In genomic region chr1:178060789-178061556, GRCh38 we compare ENCODE assay signal across 11 cellular contexts. TPM values are rescaled to one million over a fixed set of nuclear protein-coding genes. Genes with fewer than 3 reads are reported as not detected.
DNase-seq lines count a peak whose midpoint lies in the region; ATAC-seq and TF ChIP-seq lines count a peak whose summit lies in the region.
"Had no signal": no experiment of that assay in that cellular context is flagged by ENCODE, and none has a peak within 500 bp of the region (broad histone marks: within the 10 kb centered on the region; RNA-seq: fewer than 3 reads in every experiment).

No MANE protein-coding gene starts in this region.

- H3K4me3 ChIP-seq in choroid plexus epithelial cell (ENCODE audit: low read depth, low read length) (peak overlapping the region; percentile 6), upper lobe of left lung (no peak overlapping the region), mucosa of descending colon (no peak overlapping the region)
- H3K4me3 ChIP-seq: BLaER1, stomach had no signal

- peak overlapping the region; percentile 24 to 69 (median 55) for H3K27ac ChIP-seq in upper lobe of left lung
- H3K27ac ChIP-seq: BLaER1 had no signal

- TF ChIP-seq EP300 in upper lobe of left lung (IDR thresholded peaks at IDR 0.05): no peak

- ATAC-seq in upper lobe of left lung (ENCODE audit: low FRiP score in 2 of 2) (no peak), mucosa of descending colon (no peak)
- ATAC-seq in stimulated activated naive CD8-positive, alpha-beta T cell treated with anti-CD3 and anti-CD28 coated beads, Interleukin-15, Interleukin-2, amounts not matched to agents 100 U/mL and 50 U/mL, for 24 hours: no peak

- intact Hi-C loops in mucosa of descending colon (cut with DNase I, micrococcal nuclease): no loop called here

- WGBS in upper lobe of left lung, 2 donors: 65 to 66% methylated on average over 9 of the region's 9 CpGs

- H3K27me3 ChIP-seq in upper lobe of left lung: no peaks in the 10 kb centered on the region
- H3K27me3 ChIP-seq: BLaER1, stomach had no signal

- H3K4me1 ChIP-seq in upper lobe of left lung (peaks cover 37 to 48% (median 43%) of the 10 kb centered on the region in 4 donors), mucosa of descending colon (ENCODE audit: low read depth) (peaks cover 10% of the 10 kb centered on the region)

- no peaks in the 10 kb centered on the region for H3K36me3 ChIP-seq in upper lobe of left lung
- H3K36me3 ChIP-seq in mucosa of descending colon (ENCODE audit: low read depth): no peaks in the 10 kb centered on the region
- H3K36me3 ChIP-seq: BLaER1, stomach had no signal

- TF ChIP-seq POLR2A in upper lobe of left lung (IDR thresholded peaks at IDR 0.05): no peak

- TF ChIP-seq CTCF in choroid plexus epithelial cell (conservative IDR thresholded peaks at IDR 0.05; ENCODE audit: low read depth, low read length) (no peak), upper lobe of left lung (IDR thresholded peaks at IDR 0.05) (no peak), mucosa of descending colon (IDR thresholded peaks at IDR 0.05) (no peak)

- H3K9me3 ChIP-seq in upper lobe of left lung (no peaks in the 10 kb centered on the region), mucosa of descending colon (no peaks in the 10 kb centered on the region)
- H3K9me3 ChIP-seq: BLaER1, stomach had no signal

- peak; percentile 10 for DNase-seq in SIG-M5 treated with dmso at 0.1 percent for 504 hours (lab: John Stamatoyannopoulos, UW; ENCODE audit: unreplicated experiment)
- DNase-seq in SIG-M5 (lab: John Stamatoyannopoulos, UW): no peak
- DNase-seq in choroid plexus epithelial cell (ENCODE audit: low read depth): peak; percentile 85
- DNase-seq in left kidney (ENCODE audit: low read depth, low spot score): peak; percentile 27
- no peak for DNase-seq in upper lobe of left lung
- no peak for DNase-seq in mucosa of descending colon
- no peak for DNase-seq in KG1 (lab: John Stamatoyannopoulos, UW)
- DNase-seq in stimulated activated naive CD8-positive, alpha-beta T cell treated with anti-CD3 and anti-CD28 coated beads, Interleukin-15, Interleukin-2, amounts not matched to agents 100 U/mL and 50 U/mL, for 24 hours: no peak
- DNase-seq: NCI-H1105 treated with DMSO at 0.1 percent for 48 hours, stomach had no signal

RNA-seq across cellular contexts. Expression of gene RASAL2, which starts 32.9 kb away (rescaled TPM):
- total RNA-seq in upper lobe of left lung: 10 to 100 TPM; 24.7 to 59.0 (median 41.6) TPM
- total RNA-seq in mucosa of descending colon: 10 to 100 TPM; 13.0 to 17.5 (median 14.2) TPM

Comparison
In these comparisons a context has a peak if more than half of its experiments do, and no peak if none do; other contexts are left out.
1. DNase-seq: peak in SIG-M5 treated with dmso at 0.1 percent for 504 hours (single experiment), choroid plexus epithelial cell (single experiment) and left kidney (single experiment); none in SIG-M5 (single experiment), upper lobe of left lung (0 of 2), mucosa of descending colon (0 of 3), KG1 (single experiment) and stimulated activated naive CD8-positive, alpha-beta T cell treated with anti-CD3 and anti-CD28 coated beads, Interleukin-15, Interleukin-2, amounts not matched to agents 100 U/mL and 50 U/mL, for 24 hours (single experiment).